Comparison of ENCODE assay signal across 8 cellular contexts in genomic region chr9:136267261-136268111, GRCh38. TPM values are rescaled to one million over a fixed set of nuclear protein-coding genes. Genes with fewer than 3 reads are reported as not detected.
DNase-seq lines count a peak whose midpoint lies in the region; ATAC-seq and TF ChIP-seq lines count a peak whose summit lies in the region.

No MANE protein-coding gene starts in this region.

- CTCF ChIA-PET in activated naive CD4-positive, alpha-beta T cell treated with anti-CD3 and anti-CD28 coated beads, Interleukin-2, amount 10 ng/mL, durations not matched to agents 7 days and 5 days (lab: Charles Lee) = interaction anchor here (0.6 to 2.8 kb wide), 7 partner anchors 16 to 99 kb away, joined by 3 to 10 read pairs (median 4); no protein-coding TSS in a partner anchor

- no peak for TF ChIP-seq POLR2A in testis (IDR thresholded peaks at IDR 0.05)

- H3K27ac ChIP-seq in osteoblast (ENCODE audit: low read depth, low read length) = no peak overlapping the region
- no peak overlapping the region for H3K27ac ChIP-seq in testis

- peaks cover 24% of the 10 kb centered on the region for H3K27me3 Mint-ChIP-seq in activated naive CD4-positive, alpha-beta T cell treated with anti-CD3 and anti-CD28 coated beads, Interleukin-2, amount 10 ng/mL, durations not matched to agents 7 days and 5 days
- H3K27me3 Mint-ChIP-seq in glutamatergic neuron (ENCODE audit: unreplicated experiment) = peaks cover 5% of the 10 kb centered on the region

- no peaks in the 10 kb centered on the region for H4K20me1 ChIP-seq in osteoblast (ENCODE audit: insufficient read depth, low read length)

- H3K36me3 Mint-ChIP-seq in activated naive CD4-positive, alpha-beta T cell treated with anti-CD3 and anti-CD28 coated beads, Interleukin-2, amount 10 ng/mL, durations not matched to agents 7 days and 5 days = no peaks in the 10 kb centered on the region
- peaks cover 9% of the 10 kb centered on the region for H3K36me3 Mint-ChIP-seq in glutamatergic neuron (ENCODE audit: unreplicated experiment)

- H3K4me1 ChIP-seq in osteoblast (ENCODE audit: insufficient read depth, low read length) (no peaks in the 10 kb centered on the region), testis (peaks cover 10% of the 10 kb centered on the region)

- H3K4me1 Mint-ChIP-seq in activated naive CD4-positive, alpha-beta T cell treated with anti-CD3 and anti-CD28 coated beads, Interleukin-2, amount 10 ng/mL, durations not matched to agents 7 days and 5 days = peaks cover 10% of the 10 kb centered on the region
- peaks cover 18% of the 10 kb centered on the region for H3K4me1 Mint-ChIP-seq in glutamatergic neuron (ENCODE audit: low read depth, unreplicated experiment)

- peak; percentile 64 to 69 for DNase-seq in AML-193 (lab: John Stamatoyannopoulos, UW)
- DNase-seq in GM19238 (ENCODE audit: insufficient read length, low spot score) = peak; percentile 99
- DNase-seq in SK-N-DZ (ENCODE audit: low spot score) = peak; percentile 76
- DNase-seq in activated naive CD4-positive, alpha-beta T cell treated with anti-CD3 and anti-CD28 coated beads, Interleukin-2, amount 10 ng/mL, durations not matched to agents 7 days and 5 days = peak; percentile 89
- DNase-seq in glutamatergic neuron = peak; percentile 86
- peak; percentile 100 for DNase-seq in osteoblast (ENCODE audit: insufficient read length, low spot score, missing footprints)
- peak; percentile 89 for DNase-seq in testis

- H3K4me3 ChIP-seq in osteoblast (ENCODE audit: insufficient read depth, low read length) (peak overlapping the region; percentile 67), testis (peak overlapping the region; percentile 18 to 53)

- peak overlapping the region; percentile 62 for H3K4me3 Mint-ChIP-seq in activated naive CD4-positive, alpha-beta T cell treated with anti-CD3 and anti-CD28 coated beads, Interleukin-2, amount 10 ng/mL, durations not matched to agents 7 days and 5 days
- peak overlapping the region; percentile 60 for H3K4me3 Mint-ChIP-seq in glutamatergic neuron (ENCODE audit: unreplicated experiment)

- H3K79me2 ChIP-seq in osteoblast (ENCODE audit: insufficient read depth, low read length) = no peaks in the 10 kb centered on the region

- no peaks in the 10 kb centered on the region for H3K9me3 Mint-ChIP-seq in activated naive CD4-positive, alpha-beta T cell treated with anti-CD3 and anti-CD28 coated beads, Interleukin-2, amount 10 ng/mL, durations not matched to agents 7 days and 5 days
- peaks cover 8% of the 10 kb centered on the region for H3K9me3 Mint-ChIP-seq in glutamatergic neuron (ENCODE audit: unreplicated experiment)

- H3K36me3 ChIP-seq in osteoblast (ENCODE audit: insufficient read depth, low read length) = no peaks in the 10 kb centered on the region
- no peaks in the 10 kb centered on the region for H3K36me3 ChIP-seq in testis (ENCODE audit: low read depth, missing control alignments)

- H3K9me3 ChIP-seq in osteoblast (ENCODE audit: low read depth, low read length) (no peaks in the 10 kb centered on the region), testis (no peaks in the 10 kb centered on the region)

- H3K27me3 ChIP-seq in osteoblast (ENCODE audit: insufficient read depth, low read length) (peaks cover 10% of the 10 kb centered on the region), testis (no peaks in the 10 kb centered on the region)

- TF ChIP-seq CTCF in glutamatergic neuron (IDR thresholded peaks at IDR 0.05; ENCODE audit: partially characterized antibody, unreplicated experiment) = no peak
- peak; percentile 15 for TF ChIP-seq CTCF in osteoblast (IDR thresholded peaks at IDR 0.05; ENCODE audit: extremely low read depth, low read depth, low read length)
- no peak for TF ChIP-seq CTCF in testis (IDR thresholded peaks at IDR 0.05)

- peak overlapping the region; percentile 89 for H2AFZ ChIP-seq in osteoblast (ENCODE audit: low read length)

- intact Hi-C loops in testis (cut with DNase I; ENCODE audit: low total_unique reads) = no loop called here

- 14 to 15% methylated on average over 29 to 57 of the region's 60 CpGs for WGBS in testis, 2 donors

- peak overlapping the region; percentile 71 for H3K4me2 ChIP-seq in osteoblast (ENCODE audit: insufficient read depth, low read length)

- ATAC-seq in HG03571 (IDR thresholded peaks at IDR 0.05; ENCODE audit: unreplicated experiment) = peak; percentile 73

- H3K27ac Mint-ChIP-seq in activated naive CD4-positive, alpha-beta T cell treated with anti-CD3 and anti-CD28 coated beads, Interleukin-2, amount 10 ng/mL, durations not matched to agents 7 days and 5 days = peak overlapping the region; percentile 63
- H3K27ac Mint-ChIP-seq in glutamatergic neuron (ENCODE audit: unreplicated experiment) = peak overlapping the region; percentile 28

RNA-seq across cellular contexts. Expression of gene QSOX2, which starts 21.9 kb away (rescaled TPM):
- polyA plus RNA-seq in SK-N-DZ (2014; cell fraction: cytosol; rRNA removed) = 28.3 and 34.3 TPM in 2 replicates
- 67.5 and 68.8 TPM in 2 replicates for polyA plus RNA-seq in SK-N-DZ (2014; cell fraction: nucleus; rRNA removed)
- total RNA-seq in glutamatergic neuron (ENCODE audit: unreplicated experiment) (21.2 TPM), osteoblast (6.8 and 12.7 TPM in 2 replicates), testis (10 to 100 TPM; 22.1 to 23.3 TPM)
- polyA plus RNA-seq in testis (ENCODE audit: insufficient read depth, low read depth, low replicate concordance) = 22.6 TPM

RNA-seq across cellular contexts. Expression of gene CCDC187, which starts 36.4 kb away (rescaled TPM):
- 0.06 TPM in 1 of 2 replicates, not detected in the other for polyA plus RNA-seq in SK-N-DZ (2014; cell fraction: cytosol; rRNA removed)
- polyA plus RNA-seq in SK-N-DZ (2014; cell fraction: nucleus; rRNA removed) = 0.09 and 0.35 TPM in 2 replicates
- total RNA-seq in glutamatergic neuron (ENCODE audit: unreplicated experiment) (15.8 TPM), osteoblast (under 0.01 TPM in 1 of 2 replicates, not detected in the other), testis (10 to 100 TPM; 13.8 to 61.5 TPM)
- 33.4 TPM for polyA plus RNA-seq in testis (ENCODE audit: insufficient read depth, low read depth, low replicate concordance)

RNA-seq across cellular contexts. Expression of gene GPSM1, which starts 59.9 kb away (rescaled TPM):
- 32.3 and 50.0 TPM in 2 replicates for polyA plus RNA-seq in SK-N-DZ (2014; cell fraction: cytosol; rRNA removed)
- polyA plus RNA-seq in SK-N-DZ (2014; cell fraction: nucleus; rRNA removed) = 93.4 and 93.5 TPM in 2 replicates
- 140 TPM for total RNA-seq in glutamatergic neuron (ENCODE audit: unreplicated experiment)
- 30.9 and 39.1 TPM in 2 replicates for total RNA-seq in osteoblast
- total RNA-seq in testis = 100 to 1,000 TPM in 1 of 2 donors, 10 to 100 TPM in 1; 84.4 to 101 TPM
- 33.5 TPM for polyA plus RNA-seq in testis (ENCODE audit: insufficient read depth, low read depth, low replicate concordance)

Comparison
In these comparisons a context has a peak if more than half of its experiments do, and no peak if none do; other contexts are left out.
1. RNA of gene CCDC187, which starts 36.4 kb away (total RNA-seq): 13.8 to 61.5 TPM in testis and 15.8 TPM in glutamatergic neuron (single experiment); under 0.01 TPM in osteoblast; every median in the first group is over 10 times any median in the second.
2. Peak in every context shown above with its lines, with median percentiles within 50 percentile points of each other: DNase-seq.